ENCODE assay signal across 8 cellular contexts in the genomic region with DNA sequence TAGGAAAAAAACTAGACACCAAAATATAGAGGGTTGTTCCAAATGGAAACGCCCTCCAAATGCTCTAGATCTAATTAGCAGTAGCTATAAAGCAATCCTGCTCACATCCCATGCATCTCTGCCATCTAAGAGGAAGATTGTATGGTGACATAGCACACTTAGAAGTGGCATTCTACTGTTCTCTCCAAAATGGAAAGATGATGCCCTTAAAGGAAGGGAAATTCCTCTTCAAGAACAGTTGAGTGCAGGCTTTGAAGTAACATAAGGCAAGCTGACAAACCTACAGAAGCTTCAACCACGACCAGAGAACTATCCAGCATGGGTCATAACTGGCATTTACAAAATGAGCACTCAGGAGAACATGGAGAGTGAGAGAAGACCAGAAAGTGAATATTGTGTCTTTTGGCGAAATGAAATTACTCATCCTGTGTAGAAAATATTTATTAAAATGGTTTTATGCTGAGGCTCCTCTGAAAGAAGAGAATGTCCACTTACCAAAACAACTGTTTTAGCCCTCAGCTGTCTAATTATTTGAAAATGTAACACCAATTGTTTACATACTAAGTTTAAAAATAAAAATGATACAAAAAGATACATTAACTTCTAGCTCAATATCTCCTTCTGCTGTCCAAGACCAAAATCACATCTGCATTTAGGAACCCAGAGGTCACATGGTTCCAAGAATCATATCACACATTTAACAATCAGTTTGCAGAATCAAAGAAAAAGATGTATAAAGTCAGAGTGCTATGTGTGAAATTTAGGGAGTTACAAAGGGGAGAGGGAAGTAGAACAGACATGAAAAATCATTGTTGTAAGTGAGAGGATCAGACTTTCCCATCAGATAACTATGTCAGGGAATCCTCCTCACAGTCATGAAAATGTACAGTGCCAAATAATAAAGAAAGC.
DNase-seq lines count a peak whose midpoint lies in the region; ATAC-seq lines count a peak whose summit lies in the region.

No MANE protein-coding gene starts in this region.

- no peaks in the 10 kb centered on the region for H3K27me3 Mint-ChIP-seq in natural killer cell treated with Interleukin-12 subunit alpha and Interleukin-12 subunit beta and Interleukin-15 and Interleukin-18, amount 100 ng/mL, for 72 hours

- peak; percentile 8 to 22 for ATAC-seq in left cardiac atrium
- ATAC-seq in natural killer cell treated with Interleukin-12 subunit alpha and Interleukin-12 subunit beta and Interleukin-15 and Interleukin-18, amount 100 ng/mL, for 72 hours, result peak in 1 of 2 donors; percentile 38
- ATAC-seq in GM19467 (IDR thresholded peaks at IDR 0.05; ENCODE audit: unreplicated experiment), result no peak

- peak overlapping the region; percentile 28 to 48 for H3K27ac Mint-ChIP-seq in natural killer cell treated with Interleukin-12 subunit alpha and Interleukin-12 subunit beta and Interleukin-15 and Interleukin-18, amount 100 ng/mL, for 72 hours

- DNase-seq in left cardiac atrium (no peak), cardiac septum (ENCODE audit: low spot score) (no peak), dedifferentiated amniotic fluid mesenchymal stem cell (ENCODE audit: extremely low spot score) (peak; percentile 28), NCI-H526 treated with DMSO at 0.1 percent for 48 hours (lab: John Stamatoyannopoulos, UW) (no peak), NCI-H2107 treated with DMSO at 0.1 percent for 48 hours (lab: John Stamatoyannopoulos, UW; ENCODE audit: unreplicated experiment) (no peak), RPMI8226 (no peak)
- no peak for DNase-seq in natural killer cell treated with Interleukin-12 subunit alpha and Interleukin-12 subunit beta and Interleukin-15 and Interleukin-18, amount 100 ng/mL, for 72 hours (ENCODE audit: low spot score)

- H3K36me3 Mint-ChIP-seq in natural killer cell treated with Interleukin-12 subunit alpha and Interleukin-12 subunit beta and Interleukin-15 and Interleukin-18, amount 100 ng/mL, for 72 hours, result peaks cover 60% of the 10 kb centered on the region

- H3K9me3 Mint-ChIP-seq in natural killer cell treated with Interleukin-12 subunit alpha and Interleukin-12 subunit beta and Interleukin-15 and Interleukin-18, amount 100 ng/mL, for 72 hours, result no peaks in the 10 kb centered on the region

- intact Hi-C loops in left cardiac atrium (cut with DNase I) (no loop called here), cardiac septum (cut with DNase I) (loop anchor here (5.0 to 10.0 kb wide), 3 partner anchors 40 to 153 kb away; no protein-coding TSS in a partner anchor)

- no peak overlapping the region for H3K4me3 Mint-ChIP-seq in natural killer cell treated with Interleukin-12 subunit alpha and Interleukin-12 subunit beta and Interleukin-15 and Interleukin-18, amount 100 ng/mL, for 72 hours

- H3K4me1 Mint-ChIP-seq in natural killer cell treated with Interleukin-12 subunit alpha and Interleukin-12 subunit beta and Interleukin-15 and Interleukin-18, amount 100 ng/mL, for 72 hours (ENCODE audit: low read depth in 2 of 2), result peaks cover 35 to 44% of the 10 kb centered on the region in 2 donors
